In genomic region chr6:32659856-32660595, GRCh38 we compare ENCODE assay signal across 18 cellular contexts. TPM values are rescaled to one million over a fixed set of nuclear protein-coding genes. Genes with fewer than 3 reads are reported as not detected.
A peak's percentile ranks its signal among the peaks of the same experiment; 100 is the strongest.
DNase-seq lines count a peak whose midpoint lies in the region; ATAC-seq and TF ChIP-seq lines count a peak whose summit lies in the region.
"Had no signal": no experiment of that assay in that cellular context is flagged by ENCODE, and none has a peak within 500 bp of the region (broad histone marks: within the 10 kb centered on the region; RNA-seq: fewer than 3 reads in every experiment).

No MANE protein-coding gene starts in this region.

- peaks cover 6% of the 10 kb centered on the region; the same call in 1 of the 2 replicates for H3K36me3 ChIP-seq in Karpas-422 (ENCODE audit: insufficient read depth, low read length)
- no peaks in the 10 kb centered on the region for H3K36me3 ChIP-seq in osteoblast (ENCODE audit: insufficient read depth, low read length)
- H3K36me3 ChIP-seq: cardiac muscle cell, HAP-1, tibial artery had no signal

- H3K4me2 ChIP-seq in Karpas-422 (ENCODE audit: low read depth, low read length, poor library complexity, severe bottlenecking): peak overlapping the region; percentile 59
- no peak overlapping the region for H3K4me2 ChIP-seq in osteoblast (ENCODE audit: insufficient read depth, low read length)

- POLR2A ChIA-PET in activated CD4-positive, alpha-beta T cell treated with anti-CD3 and anti-CD28 coated beads, Interleukin-2, amount 10 ng/mL, durations not matched to agents 7 days and 5 days (lab: Charles Lee): no interaction called here
- POLR2A ChIA-PET in T-cell (lab: Charles Lee): no interaction called here

- H3K27me3 Mint-ChIP-seq in activated CD4-positive, alpha-beta T cell treated with anti-CD3 and anti-CD28 coated beads, Interleukin-2, amount 10 ng/mL, durations not matched to agents 7 days and 5 days: peaks cover 6% of the 10 kb centered on the region
- no peaks in the 10 kb centered on the region for H3K27me3 Mint-ChIP-seq in T-cell

- peak overlapping the region; percentile 43 for H3K27ac Mint-ChIP-seq in activated CD4-positive, alpha-beta T cell treated with anti-CD3 and anti-CD28 coated beads, Interleukin-2, amount 10 ng/mL, durations not matched to agents 7 days and 5 days
- H3K27ac Mint-ChIP-seq in T-cell: peak overlapping the region in 1 of 2 donors; percentile 53
- H3K27ac Mint-ChIP-seq: activated CD8-positive, alpha-beta T cell treated with anti-CD3 and anti-CD28 coated beads, Interleukin-2, amount 10 ng/mL, durations not matched to agents 7 days and 5 days had no signal

- H3K4me1 Mint-ChIP-seq in activated CD4-positive, alpha-beta T cell treated with anti-CD3 and anti-CD28 coated beads, Interleukin-2, amount 10 ng/mL, durations not matched to agents 7 days and 5 days: peaks cover 32% of the 10 kb centered on the region
- peaks cover 0 to 34% (median 6%) of the 10 kb centered on the region in 3 donors for H3K4me1 Mint-ChIP-seq in T-cell

- H3K4me3 ChIP-seq in Karpas-422 (ENCODE audit: low read length) (peak overlapping the region; percentile 47; the same call in 1 of the 2 replicates), osteoblast (ENCODE audit: insufficient read depth, low read length) (no peak overlapping the region)
- H3K4me3 ChIP-seq: cardiac muscle cell, HAP-1, tibial artery had no signal

- no peaks in the 10 kb centered on the region for H4K20me1 ChIP-seq in Karpas-422 (ENCODE audit: insufficient read depth, low read depth, low read length)
- no peaks in the 10 kb centered on the region for H4K20me1 ChIP-seq in osteoblast (ENCODE audit: insufficient read depth, low read length)

- H3K27me3 ChIP-seq in Karpas-422 (ENCODE audit: low read length): no peaks in the 10 kb centered on the region
- no peaks in the 10 kb centered on the region for H3K27me3 ChIP-seq in osteoblast (ENCODE audit: insufficient read depth, low read length)
- H3K27me3 ChIP-seq: tibial artery had no signal

- H3K9me3 Mint-ChIP-seq in activated CD4-positive, alpha-beta T cell treated with anti-CD3 and anti-CD28 coated beads, Interleukin-2, amount 10 ng/mL, durations not matched to agents 7 days and 5 days: peaks cover 4% of the 10 kb centered on the region
- peaks cover 0 to 12% (median 6%) of the 10 kb centered on the region in 3 donors for H3K9me3 Mint-ChIP-seq in T-cell

- CTCF ChIA-PET in activated CD4-positive, alpha-beta T cell treated with anti-CD3 and anti-CD28 coated beads, Interleukin-2, amount 10 ng/mL, durations not matched to agents 7 days and 5 days (lab: Charles Lee): no interaction called here
- CTCF ChIA-PET in T-cell (lab: Charles Lee): interaction anchor here in 1 of 2 donors (1.1 kb wide), 1 partner anchor 25 kb away, joined by 3 read pairs; no protein-coding TSS in a partner anchor

- H3K27ac ChIP-seq in Karpas-422 (ENCODE audit: low read length) (peak overlapping the region; percentile 94), osteoblast (ENCODE audit: low read depth, low read length) (no peak overlapping the region)
- H3K27ac ChIP-seq: cardiac muscle cell, RWPE1, tibial artery had no signal

- H3K79me2 ChIP-seq in Karpas-422 (ENCODE audit: low read length) (no peaks in the 10 kb centered on the region), osteoblast (ENCODE audit: insufficient read depth, low read length) (no peaks in the 10 kb centered on the region)

- ATAC-seq in HG02678 (IDR thresholded peaks at IDR 0.05; ENCODE audit: unreplicated experiment) (peak; percentile 90), T-cell (replicated peaks in 1 of 4) (no peak)
- ATAC-seq: activated CD8-positive, alpha-beta T cell treated with anti-CD3 and anti-CD28 coated beads, Interleukin-2, amount 10 ng/mL, durations not matched to agents 7 days and 5 days had no signal

- H3K36me3 Mint-ChIP-seq in activated CD4-positive, alpha-beta T cell treated with anti-CD3 and anti-CD28 coated beads, Interleukin-2, amount 10 ng/mL, durations not matched to agents 7 days and 5 days (ENCODE audit: low read depth): peaks cover 10% of the 10 kb centered on the region
- peaks cover 7% of the 10 kb centered on the region for H3K36me3 Mint-ChIP-seq in T-cell

- TF ChIP-seq CTCF in osteoblast (IDR thresholded peaks at IDR 0.05; ENCODE audit: extremely low read depth, low read depth, low read length): no peak

- H3K4me1 ChIP-seq in Karpas-422 (ENCODE audit: low read length) (peaks cover 52% of the 10 kb centered on the region), osteoblast (ENCODE audit: insufficient read depth, low read length) (no peaks in the 10 kb centered on the region)
- H3K4me1 ChIP-seq: HAP-1, tibial artery had no signal

- H2AFZ ChIP-seq in Karpas-422 (ENCODE audit: low read length) (no peak overlapping the region), osteoblast (ENCODE audit: low read length) (no peak overlapping the region)

- H3K9me3 ChIP-seq in Karpas-422 (ENCODE audit: low read length) (no peaks in the 10 kb centered on the region), osteoblast (ENCODE audit: low read depth, low read length) (no peaks in the 10 kb centered on the region)
- H3K9me3 ChIP-seq: HAP-1, tibial artery had no signal

- peak overlapping the region; percentile 63 for H3K9ac ChIP-seq in Karpas-422 (ENCODE audit: low read length)

- H3K4me3 Mint-ChIP-seq in activated CD4-positive, alpha-beta T cell treated with anti-CD3 and anti-CD28 coated beads, Interleukin-2, amount 10 ng/mL, durations not matched to agents 7 days and 5 days: no peak overlapping the region
- no peak overlapping the region for H3K4me3 Mint-ChIP-seq in T-cell
- H3K4me3 Mint-ChIP-seq: activated CD8-positive, alpha-beta T cell treated with anti-CD3 and anti-CD28 coated beads, Interleukin-2, amount 10 ng/mL, durations not matched to agents 7 days and 5 days had no signal

- DNase-seq in activated CD4-positive, alpha-beta T cell treated with anti-CD3 and anti-CD28 coated beads, Interleukin-2, amount 10 ng/mL, durations not matched to agents 7 days and 5 days: no peak
- DNase-seq in activated CD4-positive, alpha-beta T cell treated with anti-CD3 and anti-CD28 coated beads for 1 hour: no peak
- peak; percentile 92 for DNase-seq in Karpas-422
- DNase-seq in osteoblast (ENCODE audit: insufficient read length, low spot score, missing footprints): peak; percentile 37
- no peak for DNase-seq in T-cell
- no peak for DNase-seq in NCI-H1092 treated with DMSO at 0.1 percent for 48 hours (lab: John Stamatoyannopoulos, UW)
- no peak for DNase-seq in NCI-H2107 (lab: John Stamatoyannopoulos, UW)
- DNase-seq: activated CD8-positive, alpha-beta T cell treated with anti-CD3 and anti-CD28 coated beads, Interleukin-2, amount 10 ng/mL, durations not matched to agents 7 days and 5 days; activated naive CD4-positive, alpha-beta T cell treated with Interleukin-2 at 50 U/mL for 16 hours; KG1; mesendoderm; NCI-H187; NCI-H69; tibial artery had no signal

- no peaks in the 10 kb centered on the region for H3K9me2 ChIP-seq in Karpas-422 (replicated peaks; ENCODE audit: insufficient read depth, low read length)

RNA-seq across cellular contexts. Expression of gene HLA-DQB1, which starts 6.4 kb away (rescaled TPM):
- total RNA-seq in activated CD4-positive, alpha-beta T cell treated with anti-CD3 and anti-CD28 coated beads, Interleukin-2, amount 10 ng/mL, durations not matched to agents 7 days and 5 days: 10 to 100 TPM; 24.1 to 26.0 TPM
- total RNA-seq in Karpas-422 (2014; rRNA removed; shearing (Covaris generic); ENCODE audit: low replicate concordance): 79.1 and 126 TPM in 2 replicates
- under 0.01 and 6.5 TPM in 2 replicates for total RNA-seq in osteoblast
- total RNA-seq in T-cell: 10 to 100 TPM in 4 of 5 donors, 1 to 10 TPM in 1; 4.2 to 28.1 (median 17.0) TPM

RNA-seq across cellular contexts. Expression of gene HLA-DQA1, which starts 22.8 kb away (rescaled TPM):
- total RNA-seq in activated CD4-positive, alpha-beta T cell treated with anti-CD3 and anti-CD28 coated beads, Interleukin-2, amount 10 ng/mL, durations not matched to agents 7 days and 5 days: 1 to 10 TPM; 4.7 to 5.2 TPM
- 216 and 309 TPM in 2 replicates for total RNA-seq in Karpas-422 (2014; rRNA removed; shearing (Covaris generic); ENCODE audit: low replicate concordance)
- total RNA-seq in osteoblast (0.29 TPM in 1 of 2 replicates, not detected in the other), T-cell (10 to 100 TPM in 3 of 5 donors, 1 to 10 TPM in 2; 6.9 to 25.8 (median 10.8) TPM)
- total RNA-seq: cardiac muscle cell had no signal

Comparison
In these comparisons a context has a peak if more than half of its experiments do, and no peak if none do; other contexts are left out.
1. DNase-seq: peak in Karpas-422 (single experiment) and osteoblast (single experiment); none in activated CD4-positive, alpha-beta T cell treated with anti-CD3 and anti-CD28 coated beads, Interleukin-2, amount 10 ng/mL, durations not matched to agents 7 days and 5 days (single experiment), activated CD4-positive, alpha-beta T cell treated with anti-CD3 and anti-CD28 coated beads for 1 hour (single experiment), T-cell (0 of 34), NCI-H1092 treated with DMSO at 0.1 percent for 48 hours (single experiment) and NCI-H2107 (single experiment).